Comparison of ENCODE assay signal across 8 cellular contexts in genomic region chr3:9715764-9716437, GRCh38. TPM values are rescaled to one million over a fixed set of nuclear protein-coding genes. Genes with fewer than 3 reads are reported as not detected.
DNase-seq lines count a peak whose midpoint lies in the region; FAIRE-seq and TF ChIP-seq lines count a peak whose summit lies in the region.

No MANE protein-coding gene starts in this region.

- no peaks in the 10 kb centered on the region for H3K4me1 ChIP-seq in small intestine (ENCODE audit: control insufficient read depth in 2 of 2, insufficient read depth in 1 of 2, low read depth in 1 of 2, low read length in 1 of 2)

- H3K36me3 ChIP-seq in small intestine (ENCODE audit: control insufficient read depth in 2 of 2, insufficient read depth in 2 of 2, low read length in 2 of 2), result no peaks in the 10 kb centered on the region

- H3K27ac ChIP-seq in small intestine (ENCODE audit: low read depth in 1 of 2, low read length in 1 of 2), result no peak overlapping the region

- in situ Hi-C loops in astrocyte of the cerebellum (cut with HindIII; ENCODE audit: low sequenced_read_pairs), result no loop called here

- WGBS in small intestine, 3 donors, result 16 to 32% (median 25%) methylated on average over 6 of the region's 6 CpGs

- peak; percentile 1 for DNase-seq in NCI-H748 (lab: John Stamatoyannopoulos, UW; ENCODE audit: unreplicated experiment)
- DNase-seq in NCI-H748 treated with DMSO at 0.1 percent for 48 hours (lab: John Stamatoyannopoulos, UW), result no peak
- peak; percentile 93 for DNase-seq in NOMO-1 treated with DMSO at 0.1 percent for 48 hours (lab: John Stamatoyannopoulos, UW; ENCODE audit: unreplicated experiment)
- DNase-seq in astrocyte of the cerebellum (ENCODE audit: low read depth), result peak; percentile 86
- peak in 26 of 51 donors; percentile 18 to 75 (median 34) for DNase-seq in hypothalamus (lab: John Stamatoyannopoulos, UW)
- DNase-seq in small intestine, result peak; percentile 92
- no peak for DNase-seq in germinal center (ENCODE audit: low spot score)
- no peak for DNase-seq in GM12892 (ENCODE audit: insufficient read length)

- FAIRE-seq in small intestine (lab: Jason Lieb, UNC), result no peak
- FAIRE-seq in GM12892 (lab: Jason Lieb, UNC), result no peak

- no peak overlapping the region for H3K4me3 ChIP-seq in astrocyte of the cerebellum (ENCODE audit: low read depth, low read length)
- no peak overlapping the region for H3K4me3 ChIP-seq in small intestine (ENCODE audit: low read depth in 1 of 2, low read length in 2 of 2)

- no peaks in the 10 kb centered on the region for H3K27me3 ChIP-seq in small intestine (ENCODE audit: control insufficient read depth in 2 of 2, insufficient read depth in 2 of 2, low read length in 2 of 2)

- no peak for TF ChIP-seq POLR2A in GM12892 (IDR thresholded peaks at IDR 0.05; ENCODE audit: low read depth, low read length)

- no peaks in the 10 kb centered on the region for H3K9me3 ChIP-seq in small intestine (ENCODE audit: control insufficient read depth, low read depth)

- TF ChIP-seq CTCF in astrocyte of the cerebellum (IDR thresholded peaks at IDR 0.05; ENCODE audit: low read depth, low read length, missing control alignments), result peak; percentile 99

RNA-seq across cellular contexts. Expression of gene CPNE9, which starts 12.3 kb away (rescaled TPM):
- under 1 TPM in 1 of 3 donors, not detected in 2; 0.92 TPM for polyA plus RNA-seq in small intestine
- not detected for polyA plus RNA-seq in GM12892 (2012; ENCODE audit: missing spikeins)

RNA-seq across cellular contexts. Expression of gene BRPF1, which starts 15.6 kb away (rescaled TPM):
- polyA plus RNA-seq in small intestine, result 1 to 10 TPM; 5.1 to 8.2 (median 7.0) TPM
- polyA plus RNA-seq in GM12892 (2012; ENCODE audit: missing spikeins), result 6.1 TPM

RNA-seq across cellular contexts. Expression of gene OGG1, which starts 33.9 kb away (rescaled TPM):
- polyA plus RNA-seq in small intestine, result 10 to 100 TPM; 25.4 to 51.0 (median 35.1) TPM
- 18.4 TPM for polyA plus RNA-seq in GM12892 (2012; ENCODE audit: missing spikeins)

RNA-seq across cellular contexts. Expression of gene CAMK1, which starts 53.8 kb away (rescaled TPM):
- polyA plus RNA-seq in small intestine, result 10 to 100 TPM; 10.1 to 22.5 (median 17.8) TPM
- polyA plus RNA-seq in GM12892 (2012; ENCODE audit: missing spikeins), result 3.3 TPM

Comparison
In these comparisons a context has a peak if more than half of its experiments do, and no peak if none do; other contexts are left out.
1. DNase-seq: peak in NCI-H748 (single experiment), NOMO-1 treated with DMSO at 0.1 percent for 48 hours (single experiment), astrocyte of the cerebellum (single experiment), hypothalamus (26 of 51) and small intestine (single experiment); none in NCI-H748 treated with DMSO at 0.1 percent for 48 hours (single experiment), germinal center (single experiment) and GM12892 (single experiment).